In the genomic region with DNA sequence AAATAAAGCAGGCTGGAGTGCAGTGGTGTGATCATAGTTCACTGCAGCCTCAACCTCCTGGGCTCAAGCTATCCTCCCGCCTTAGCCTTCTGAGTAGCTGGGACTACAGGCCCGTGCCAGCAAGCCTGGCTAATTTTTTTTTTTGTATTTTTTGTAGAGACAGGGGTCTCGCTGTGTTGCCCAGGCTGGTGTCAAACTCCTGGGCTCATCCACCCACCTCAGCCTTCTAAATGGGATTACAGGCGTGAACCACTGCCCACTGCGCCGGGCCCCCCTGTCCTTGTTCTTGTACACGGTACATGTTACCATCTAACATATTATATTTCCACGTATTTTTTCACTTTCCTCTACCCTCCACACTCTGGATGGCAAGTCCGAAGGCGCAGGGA, we compare ENCODE assay signal across 23 cellular contexts. TPM values are rescaled to one million over a fixed set of nuclear protein-coding genes. Genes with fewer than 3 reads are reported as not detected.
DNase-seq lines count a peak whose midpoint lies in the region; ATAC-seq, FAIRE-seq and TF ChIP-seq lines count a peak whose summit lies in the region.
"Had no signal": no experiment of that assay in that cellular context is flagged by ENCODE, and none has a peak within 500 bp of the region (broad histone marks: within the 10 kb centered on the region; RNA-seq: fewer than 3 reads in every experiment).

No MANE protein-coding gene starts in this region.

- WGBS in H9 (ENCODE audit: extremely low coverage, insufficient read length, low lambda C conversion rate): no CpG with 5 or more reads among the region's 10 CpGs

- no peak overlapping the region for H2AK5ac ChIP-seq in H9 (ENCODE audit: insufficient read length, low read length)

- no peak overlapping the region for H2BK120ac ChIP-seq in H9 (ENCODE audit: low read depth, low read length, poor library complexity, severe bottlenecking)

- no peak overlapping the region for H3K14ac ChIP-seq in H9 (ENCODE audit: insufficient read depth, low read length)

- no peak overlapping the region for H2AFZ ChIP-seq in H9 (ENCODE audit: low read length)

- no peak overlapping the region for H3K56ac ChIP-seq in H9 (ENCODE audit: insufficient read length, low read depth, low read length)

- peaks cover 24 to 26% of the 10 kb centered on the region in 2 experiments for H3K4me1 Mint-ChIP-seq in H9
- H3K4me1 Mint-ChIP-seq in progenitor cell of endocrine pancreas (ENCODE audit: low read depth): peaks cover 17% of the 10 kb centered on the region

- H3K4me3 ChIP-seq in brain microvascular endothelial cell (ENCODE audit: low read depth, low read length) (peak overlapping the region; percentile 44), left lung (peak overlapping the region; percentile 18 to 24)
- H3K4me3 ChIP-seq: colonic mucosa, gastrocnemius medialis, K562, SK-N-MC had no signal

- H3K36me3 Mint-ChIP-seq in H9 (ENCODE audit: insufficient read depth in 1 of 3, low read depth in 3 of 3): no peaks in the 10 kb centered on the region
- H3K36me3 Mint-ChIP-seq in progenitor cell of endocrine pancreas (ENCODE audit: insufficient read depth): no peaks in the 10 kb centered on the region
- H3K36me3 Mint-ChIP-seq: memory B cell had no signal

- H3K23ac ChIP-seq in H9 (ENCODE audit: insufficient read length, low read depth, low read length): no peak overlapping the region

- H4K5ac ChIP-seq in H9 (ENCODE audit: insufficient read length, low read depth, low read length): no peak overlapping the region

- no peak overlapping the region for H3K4ac ChIP-seq in H9 (ENCODE audit: low read depth, low read length)

- no peak overlapping the region for H3K27ac ChIP-seq in H9 (ENCODE audit: insufficient read length, low read depth, low read length)
- no peak overlapping the region for H3K27ac ChIP-seq in brain microvascular endothelial cell
- H3K27ac ChIP-seq in left lung: no peak overlapping the region
- H3K27ac ChIP-seq: colonic mucosa, gastrocnemius medialis, SK-N-MC, testis had no signal

- no peak for TF ChIP-seq CTCF in H9 (conservative IDR thresholded peaks at IDR 0.05)
- no peak for TF ChIP-seq CTCF in brain microvascular endothelial cell (IDR thresholded peaks at IDR 0.05; ENCODE audit: low read depth, low read length, missing control alignments)
- TF ChIP-seq CTCF in left lung (IDR thresholded peaks at IDR 0.05): no peak
- TF ChIP-seq CTCF in progenitor cell of endocrine pancreas (IDR thresholded peaks at IDR 0.05; ENCODE audit: unreplicated experiment): no peak

- H3K9me3 ChIP-seq in H9 (ENCODE audit: control insufficient read depth, low read depth, low read length) (no peaks in the 10 kb centered on the region), left lung (no peaks in the 10 kb centered on the region)
- H3K9me3 ChIP-seq: colonic mucosa, gastrocnemius medialis, testis had no signal

- H3K27me3 ChIP-seq in H9 (ENCODE audit: insufficient read depth, low read length): no peaks in the 10 kb centered on the region; the same call in 1 of the 2 replicates
- peaks cover 30% of the 10 kb centered on the region for H3K27me3 ChIP-seq in brain microvascular endothelial cell (replicated peaks)
- H3K27me3 ChIP-seq in left lung: peaks cover 37 to 68% of the 10 kb centered on the region in 2 donors
- H3K27me3 ChIP-seq: testis had no signal

- no peaks in the 10 kb centered on the region for H4K20me1 ChIP-seq in H9 (ENCODE audit: control insufficient read depth, insufficient read depth, insufficient read length)

- no peak for ATAC-seq in left lung
- no peak for ATAC-seq in HG02623 (IDR thresholded peaks at IDR 0.05; ENCODE audit: unreplicated experiment)
- ATAC-seq: gastrocnemius medialis, K562 had no signal

- no peak overlapping the region for H2BK5ac ChIP-seq in H9 (ENCODE audit: insufficient read length, low read length)

- peak overlapping the region; percentile 58 to 73 for H3K4me3 Mint-ChIP-seq in H9
- H3K4me3 Mint-ChIP-seq in progenitor cell of endocrine pancreas (ENCODE audit: low read depth): peak overlapping the region; percentile 56
- H3K4me3 Mint-ChIP-seq: memory B cell had no signal

- H3K23me2 ChIP-seq in H9 (ENCODE audit: insufficient read length, low read depth, low read length, poor library complexity, severe bottlenecking): peaks cover 28% of the 10 kb centered on the region

- intact Hi-C loops in left lung (cut with DNase I): no loop called here

- H2BK15ac ChIP-seq in H9 (ENCODE audit: low read depth, low read length): no peak overlapping the region

- H3K18ac ChIP-seq in H9 (ENCODE audit: insufficient read length, low read depth, low read length): no peak overlapping the region

- H2BK12ac ChIP-seq in H9 (ENCODE audit: insufficient read length, low read depth, low read length): no peak overlapping the region

- H3K9me3 Mint-ChIP-seq in H9 (no peaks in the 10 kb centered on the region), progenitor cell of endocrine pancreas (ENCODE audit: low read depth) (no peaks in the 10 kb centered on the region)

- no peak overlapping the region for H2BK20ac ChIP-seq in H9 (ENCODE audit: low read depth, low read length, poor library complexity, severe bottlenecking)

- no peak overlapping the region for H3T11ph ChIP-seq in H9 (ENCODE audit: low read length)

- in situ Hi-C loops in brain microvascular endothelial cell (cut with HindIII; ENCODE audit: low pct_ligation_motif_present, low sequenced_read_pairs): no loop called here

- no peak for FAIRE-seq in frontal cortex (lab: Jason Lieb, UNC)
- FAIRE-seq: islet of Langerhans, K562 had no signal

- H3K36me3 ChIP-seq in brain microvascular endothelial cell (replicated peaks): no peaks in the 10 kb centered on the region
- no peaks in the 10 kb centered on the region for H3K36me3 ChIP-seq in left lung
- H3K36me3 ChIP-seq: colonic mucosa, gastrocnemius medialis had no signal

- H3K79me2 ChIP-seq in H9 (ENCODE audit: insufficient read depth, low read length): peaks cover 5% of the 10 kb centered on the region; the same call in 1 of the 2 replicates

- no peaks in the 10 kb centered on the region for H3K79me1 ChIP-seq in H9 (ENCODE audit: insufficient read depth, low read depth, low read length, poor library complexity, severe bottlenecking)

- no peak overlapping the region for H3K9ac ChIP-seq in H9 (ENCODE audit: extremely low read depth, insufficient read length, low read length)

- H4K91ac ChIP-seq in H9 (ENCODE audit: insufficient read length, low read depth, low read length): no peak overlapping the region

- H3K27me3 Mint-ChIP-seq in H9 (ENCODE audit: low read depth) (peaks cover 29% of the 10 kb centered on the region), progenitor cell of endocrine pancreas (peaks cover 31% of the 10 kb centered on the region)

- no peak overlapping the region for H4K8ac ChIP-seq in H9 (replicated peaks; ENCODE audit: insufficient read length, low read depth, low read length)

- no peak for DNase-seq in H9
- no peak for DNase-seq in brain microvascular endothelial cell
- DNase-seq in left lung: no peak
- no peak for DNase-seq in progenitor cell of endocrine pancreas (ENCODE audit: low spot score, unreplicated experiment)
- DNase-seq in activated CD4-positive, alpha-beta T cell treated with anti-CD3 and anti-CD28 coated beads, Interleukin-2, amount 50 U/mL, for 48 hours: no peak
- no peak for DNase-seq in frontal cortex (ENCODE audit: low spot score in 2 of 2)
- no peak for DNase-seq in superior temporal gyrus (ENCODE audit: extremely low spot score)
- DNase-seq: activated gamma-delta T cell treated with Interleukin-2 at 50 U/mL for 16 hours; aorta; colonic mucosa; gastrocnemius medialis; NCI-H2081 treated with DMSO at 0.1 percent for 48 hours; occipital lobe; stimulated activated CD4-positive, alpha-beta T cell treated with anti-CD3 and anti-CD28 coated beads, Interleukin-4, amount 100 ng/mL, for 4 hours; stimulated activated CD8-positive, alpha-beta memory T cell treated with anti-CD3 and anti-CD28 coated beads, Interleukin-4, amount 100 ng/mL, for 48 hours; T-helper 9 cell had no signal

- H3K4me2 ChIP-seq in H9 (ENCODE audit: insufficient read depth, insufficient read length, low read length): peak overlapping the region; percentile 42

- H3K27ac Mint-ChIP-seq in H9: no peak overlapping the region
- H3K27ac Mint-ChIP-seq in progenitor cell of endocrine pancreas: peak overlapping the region; percentile 69
- H3K27ac Mint-ChIP-seq: memory B cell had no signal

- H3K4me1 ChIP-seq in H9 (ENCODE audit: insufficient read depth, low read length) (no peaks in the 10 kb centered on the region), left lung (peaks cover 15 to 26% of the 10 kb centered on the region in 2 donors)
- H3K4me1 ChIP-seq: gastrocnemius medialis had no signal

RNA-seq across cellular contexts. Expression of a gene that starts 3.1 kb away (rescaled TPM):
- total RNA-seq in H9 (2021): 92.9 and 97.2 TPM in 2 replicates
- 10 to 100 TPM; 12.8 to 59.7 TPM for total RNA-seq in left lung
- 107 and 110 TPM in 2 replicates for total RNA-seq in progenitor cell of endocrine pancreas
- total RNA-seq in frontal cortex: 9.4 TPM
- total RNA-seq: gastrocnemius medialis, skeletal muscle tissue had no signal
